ENCODE assay signal across 22 cellular contexts in the genomic region with DNA sequence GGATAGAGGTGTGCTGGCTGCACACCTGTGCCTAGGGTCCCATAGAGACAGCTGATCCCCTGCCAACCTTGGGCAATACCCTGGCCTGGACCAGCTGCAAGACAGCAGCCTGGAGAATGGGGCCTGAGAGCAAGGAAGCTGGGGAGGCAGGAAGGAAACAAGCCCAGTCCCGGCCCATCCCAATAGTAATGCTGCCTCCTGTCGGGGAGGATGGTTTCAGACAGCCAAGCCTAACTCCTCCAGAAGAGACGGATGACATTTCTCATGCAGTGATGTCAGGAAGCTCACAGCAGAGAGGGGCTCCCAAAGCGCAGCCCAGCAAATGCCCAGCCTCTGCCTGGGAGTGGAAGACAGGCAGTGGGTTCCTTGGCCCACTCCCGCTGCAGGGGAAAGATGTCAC.
"Had no signal": no experiment of that assay in that cellular context is flagged by ENCODE, and none has a peak within 500 bp of the region (broad histone marks: within the 10 kb centered on the region; RNA-seq: fewer than 3 reads in every experiment).

No MANE protein-coding gene starts in this region.

- H3K36me3 ChIP-seq: breast epithelium had no signal

- H3K27ac Mint-ChIP-seq: activated CD4-positive, alpha-beta memory T cell treated with anti-CD3 and anti-CD28 coated beads, Interleukin-2, amount 10 ng/mL, durations not matched to agents 7 days and 5 days; activated CD4-positive, alpha-beta T cell treated with anti-CD3 and anti-CD28 coated beads, Interleukin-2, amount 10 ng/mL, durations not matched to agents 7 days and 5 days; activated naive CD4-positive, alpha-beta T cell treated with anti-CD3 and anti-CD28 coated beads, Interleukin-2, amount 50 U/mL, for 24 hours; activated T-cell treated with anti-CD3 and anti-CD28 coated beads, Interleukin-2, amount 50 U/mL, for 72 hours; T-cell had no signal

- H3K4me3 ChIP-seq: breast epithelium, SK-N-MC had no signal

- H3K4me1 ChIP-seq: breast epithelium had no signal

- H3K9me3 Mint-ChIP-seq: activated naive CD4-positive, alpha-beta T cell treated with anti-CD3 and anti-CD28 coated beads, Interleukin-2, amount 50 U/mL, for 24 hours had no signal

- H3K27me3 Mint-ChIP-seq: activated CD4-positive, alpha-beta memory T cell treated with anti-CD3 and anti-CD28 coated beads, Interleukin-2, amount 10 ng/mL, durations not matched to agents 7 days and 5 days; activated CD4-positive, alpha-beta T cell treated with anti-CD3 and anti-CD28 coated beads, Interleukin-2, amount 10 ng/mL, durations not matched to agents 7 days and 5 days; activated naive CD4-positive, alpha-beta T cell treated with anti-CD3 and anti-CD28 coated beads, Interleukin-2, amount 50 U/mL, for 24 hours; T-cell had no signal

- H3K4me1 Mint-ChIP-seq: activated CD4-positive, alpha-beta memory T cell treated with anti-CD3 and anti-CD28 coated beads, Interleukin-2, amount 10 ng/mL, durations not matched to agents 7 days and 5 days; activated CD4-positive, alpha-beta T cell treated with anti-CD3 and anti-CD28 coated beads, Interleukin-2, amount 10 ng/mL, durations not matched to agents 7 days and 5 days; activated naive CD4-positive, alpha-beta T cell treated with anti-CD3 and anti-CD28 coated beads, Interleukin-2, amount 50 U/mL, for 24 hours; T-cell had no signal

- H3K36me3 Mint-ChIP-seq: activated naive CD4-positive, alpha-beta T cell treated with anti-CD3 and anti-CD28 coated beads, Interleukin-2, amount 50 U/mL, for 24 hours; T-cell had no signal

- H3K27me3 ChIP-seq: breast epithelium had no signal

- H3K4me3 Mint-ChIP-seq: activated CD4-positive, alpha-beta memory T cell treated with anti-CD3 and anti-CD28 coated beads, Interleukin-2, amount 10 ng/mL, durations not matched to agents 7 days and 5 days; activated CD4-positive, alpha-beta T cell treated with anti-CD3 and anti-CD28 coated beads, Interleukin-2, amount 10 ng/mL, durations not matched to agents 7 days and 5 days; activated naive CD4-positive, alpha-beta T cell treated with anti-CD3 and anti-CD28 coated beads, Interleukin-2, amount 50 U/mL, for 24 hours; activated T-cell treated with anti-CD3 and anti-CD28 coated beads, Interleukin-2, amount 50 U/mL, for 72 hours; T-cell had no signal

- DNase-seq: activated CD4-positive, alpha-beta memory T cell treated with anti-CD3 and anti-CD28 coated beads, Interleukin-2, amount 10 ng/mL, durations not matched to agents 7 days and 5 days; activated CD4-positive, alpha-beta T cell treated with anti-CD3 and anti-CD28 coated beads, Interleukin-2, amount 10 ng/mL, durations not matched to agents 7 days and 5 days; activated CD4-positive, CD25-positive, alpha-beta regulatory T cell; activated CD8-positive, alpha-beta memory T cell treated with anti-CD3 and anti-CD28 coated beads, Interleukin-2, amount 50 U/mL, for 4 hours; activated T-cell treated with anti-CD3 and anti-CD28 coated beads, Interleukin-2, amount 50 U/mL, for 72 hours; aorta; caudate nucleus; Karpas-422; NCI-H1092; NCI-H1417; NCI-H1930; NCI-H2171; NCI-H226; NCI-H526; NCI-H82; SIG-M5; T-cell; T-helper 2 cell; T1000 had no signal

- H3K27ac ChIP-seq: breast epithelium, SK-N-MC had no signal

- ATAC-seq: activated T-cell treated with anti-CD3 and anti-CD28 coated beads, Interleukin-2, amount 50 U/mL, for 72 hours; T-cell had no signal

- H3K9me3 ChIP-seq: breast epithelium had no signal
